ENCODE assay signal across 8 cellular contexts in the genomic region with DNA sequence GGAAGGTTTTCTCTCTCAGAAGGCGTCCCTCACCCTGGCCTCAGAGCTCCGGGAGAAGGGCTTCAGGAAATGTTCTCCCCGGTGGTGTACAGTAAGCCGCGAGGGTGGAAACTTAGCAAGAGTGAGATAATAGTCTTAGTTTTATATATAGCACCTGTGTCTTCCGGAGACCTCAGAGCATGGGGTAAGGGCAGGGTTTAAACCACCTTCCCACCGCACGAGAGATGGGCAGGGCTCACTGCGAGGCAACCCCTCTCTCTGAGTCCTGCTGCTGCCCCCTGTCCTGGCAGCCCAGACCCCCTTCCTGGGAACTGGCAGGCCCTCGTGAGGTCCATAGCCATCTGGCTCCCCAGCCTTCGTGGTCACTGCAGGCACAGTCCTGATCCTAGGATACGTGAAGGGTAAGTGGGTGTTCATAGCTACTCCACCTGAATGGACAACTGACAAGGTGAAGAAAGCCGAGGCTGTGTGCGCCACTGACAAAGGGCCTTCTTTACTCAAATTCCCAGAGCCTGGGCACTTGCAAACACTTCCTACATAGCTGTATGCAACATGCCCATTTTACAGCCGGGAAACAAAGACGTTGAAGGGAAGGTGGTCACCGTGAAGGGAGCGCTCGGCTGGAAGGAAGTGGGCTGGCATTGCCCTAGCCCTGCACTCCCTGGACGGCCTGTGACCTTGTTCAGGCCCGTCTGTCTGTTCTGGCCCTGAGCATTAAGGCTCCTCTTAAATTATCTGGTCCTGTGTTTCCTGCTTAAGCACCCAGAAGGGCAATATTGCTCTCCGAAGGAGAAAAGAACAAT. TPM values are rescaled to one million over a fixed set of nuclear protein-coding genes. Genes with fewer than 3 reads are reported as not detected.
DNase-seq lines count a peak whose midpoint lies in the region; ATAC-seq and TF ChIP-seq lines count a peak whose summit lies in the region.

No MANE protein-coding gene starts in this region.

- H3K4me1 ChIP-seq in DOHH2 (ENCODE audit: control insufficient read depth, low read length): peaks cover 98% of the 10 kb centered on the region

- H3K4me3 ChIP-seq in DOHH2 (ENCODE audit: low read length): peak overlapping the region; percentile 75
- H3K4me3 ChIP-seq in dorsolateral prefrontal cortex: no peak overlapping the region

- peaks cover 80% of the 10 kb centered on the region for H3K36me3 ChIP-seq in DOHH2 (ENCODE audit: control insufficient read depth, low read length)

- peak; percentile 78 for ATAC-seq in GM21367 (IDR thresholded peaks at IDR 0.05; ENCODE audit: unreplicated experiment)

- H3K27ac ChIP-seq in DOHH2 (ENCODE audit: low read depth, low read length) (peak overlapping the region; percentile 100), dorsolateral prefrontal cortex (peak overlapping the region; percentile 13 to 100 (median 71))

- H4K20me1 ChIP-seq in DOHH2 (ENCODE audit: control insufficient read depth, insufficient read depth, low read depth, low read length): 0 out of 2 replicates have a peak, but pooled peaks cover 4% of the 10 kb centered on the region

- H3K4me3 Mint-ChIP-seq in IgD-negative memory B cell: peak overlapping the region; percentile 70 to 84 (median 76)

- H3K4me2 ChIP-seq in DOHH2 (ENCODE audit: low read length): peak overlapping the region; percentile 98

- H3K79me2 ChIP-seq in DOHH2 (ENCODE audit: control insufficient read depth, low read length): peaks cover 91% of the 10 kb centered on the region

- intact Hi-C loops in dorsolateral prefrontal cortex (cut with DNase I): no loop called here

- H3K4me1 Mint-ChIP-seq in IgD-negative memory B cell: peaks cover 46 to 69% (median 48%) of the 10 kb centered on the region in 3 donors

- H3K9me2 ChIP-seq in DOHH2 (replicated peaks; ENCODE audit: control insufficient read depth, low read length): no peaks in the 10 kb centered on the region

- H3K36me3 Mint-ChIP-seq in IgD-negative memory B cell: peaks cover 6% of the 10 kb centered on the region

- TF ChIP-seq CTCF in DOHH2 (IDR thresholded peaks at IDR 0.05; ENCODE audit: low read depth, low read length, poor library complexity, severe bottlenecking): no peak
- no peak for TF ChIP-seq CTCF in dorsolateral prefrontal cortex (IDR thresholded peaks at IDR 0.05 in 54 of 56, conservative IDR thresholded peaks at IDR 0.05 in 2 of 56; ENCODE audit: low read depth in 1 of 56, partially characterized antibody in 56 of 56)

- H3K27ac Mint-ChIP-seq in IgD-negative memory B cell: peak overlapping the region; percentile 61 to 95 (median 93)

- H3K27me3 Mint-ChIP-seq in IgD-negative memory B cell: no peaks in the 10 kb centered on the region

- no peaks in the 10 kb centered on the region for H3K9me3 Mint-ChIP-seq in IgD-negative memory B cell

- peaks cover 55% of the 10 kb centered on the region for H3F3A ChIP-seq in DOHH2 (ENCODE audit: control insufficient read depth, insufficient read depth)

- DNase-seq in dorsolateral prefrontal cortex (no peak), AG08395 (ENCODE audit: low spot score) (no peak), NOMO-1 treated with DMSO at 0.1 percent for 48 hours (lab: John Stamatoyannopoulos, UW; ENCODE audit: unreplicated experiment) (no peak), NCI-H1417 treated with DMSO at 0.1 percent for 48 hours (lab: John Stamatoyannopoulos, UW) (no peak), T1000 (lab: John Stamatoyannopoulos, UW) (no peak)

- no peaks in the 10 kb centered on the region for H3K27me3 ChIP-seq in DOHH2 (ENCODE audit: control insufficient read depth, low read length)
- no peaks in the 10 kb centered on the region for H3K27me3 ChIP-seq in dorsolateral prefrontal cortex

- peaks cover 10% of the 10 kb centered on the region for H3K9me3 ChIP-seq in DOHH2 (ENCODE audit: control insufficient read depth, insufficient read depth, low read length)

RNA-seq across cellular contexts. Expression of gene ITPKB, which starts 26.9 kb away (rescaled TPM):
- 20.4 TPM for polyA plus RNA-seq in IgD-negative memory B cell
- 100 to 1,000 TPM in 108 of 120 experiments, 10 to 100 TPM in 12; 68.5 to 431 (median 142) TPM for total RNA-seq in dorsolateral prefrontal cortex
